9 cellular contexts compared by ENCODE assay signal in genomic region chr11:79623375-79623774, GRCh38.
"Had no signal": no experiment of that assay in that cellular context is flagged by ENCODE, and none has a peak within 500 bp of the region (broad histone marks: within the 10 kb centered on the region; RNA-seq: fewer than 3 reads in every experiment).

No MANE protein-coding gene starts in this region.

- DNase-seq: GM23248, GOT3, H7, H9, HCEC 1CT, HFFc6 had no signal

- H3K4me3 ChIP-seq: GM23248, GM23338, HAP-1 had no signal

- ATAC-seq: GM23338, HCT116 had no signal
